17 cellular contexts compared by ENCODE assay signal in genomic region chr4:86092684-86093083, GRCh38.
DNase-seq lines count a peak whose midpoint lies in the region; ATAC-seq and TF ChIP-seq lines count a peak whose summit lies in the region.
"Had no signal": no experiment of that assay in that cellular context is flagged by ENCODE, and none has a peak within 500 bp of the region (broad histone marks: within the 10 kb centered on the region; RNA-seq: fewer than 3 reads in every experiment).

No MANE protein-coding gene starts in this region.

- H3K9me3 ChIP-seq in PC-3 (ENCODE audit: low read length) (no peaks in the 10 kb centered on the region), osteoblast (ENCODE audit: low read depth, low read length) (no peaks in the 10 kb centered on the region)
- H3K9me3 ChIP-seq: tibial artery had no signal

- H4K20me1 ChIP-seq in PC-3 (ENCODE audit: low read length) (no peaks in the 10 kb centered on the region), osteoblast (ENCODE audit: insufficient read depth, low read length) (no peaks in the 10 kb centered on the region)

- H3K4me1 ChIP-seq in PC-3 (ENCODE audit: insufficient read depth, low read length) (peaks cover 11% of the 10 kb centered on the region), osteoblast (ENCODE audit: insufficient read depth, low read length) (peaks cover 4% of the 10 kb centered on the region)
- H3K4me1 ChIP-seq: tibial artery had no signal

- H3K27ac ChIP-seq in PC-3 (ENCODE audit: low read length), result peak overlapping the region; percentile 38
- peak overlapping the region; percentile 52 for H3K27ac ChIP-seq in osteoblast (ENCODE audit: low read depth, low read length)
- H3K27ac ChIP-seq: cardiac muscle cell, HL-60, tibial artery had no signal

- H3K27me3 ChIP-seq in PC-3 (ENCODE audit: low read length), result no peaks in the 10 kb centered on the region
- H3K27me3 ChIP-seq in osteoblast (ENCODE audit: insufficient read depth, low read length), result no peaks in the 10 kb centered on the region
- H3K27me3 ChIP-seq: cardiac muscle cell, tibial artery had no signal

- TF ChIP-seq CTCF in PC-3 (conservative IDR thresholded peaks at IDR 0.05; ENCODE audit: low read depth, low read length), result no peak
- no peak for TF ChIP-seq CTCF in epithelial cell of esophagus (IDR thresholded peaks at IDR 0.05; ENCODE audit: insufficient read depth, low read depth, low read length, missing control alignments)
- no peak for TF ChIP-seq CTCF in osteoblast (IDR thresholded peaks at IDR 0.05; ENCODE audit: extremely low read depth, low read depth, low read length)

- POLR2A ChIA-PET in PC-3 (lab: Charles Lee; ENCODE audit: unreplicated experiment), result no interaction called here

- ATAC-seq in PC-3 (peak; percentile 85), GM19455 (IDR thresholded peaks at IDR 0.05; ENCODE audit: unreplicated experiment) (no peak)
- ATAC-seq: GM12878, Panc1, T-helper 17 cell had no signal

- H3K9me2 ChIP-seq in PC-3 (replicated peaks; ENCODE audit: low read length), result no peaks in the 10 kb centered on the region

- H3F3A ChIP-seq in PC-3 (ENCODE audit: low read length, unreplicated experiment), result no peaks in the 10 kb centered on the region

- no TSS peak for BruUV-seq in PC-3 (replicated peaks; lab: Mats Ljungman, UMichigan)

- intact Hi-C loops in PC-3 (cut with micrococcal nuclease), result no loop called here

- H3K79me2 ChIP-seq in PC-3 (ENCODE audit: low read length) (no peaks in the 10 kb centered on the region), osteoblast (ENCODE audit: insufficient read depth, low read length) (no peaks in the 10 kb centered on the region)

- no peak overlapping the region for H3K4me3 ChIP-seq in PC-3 (ENCODE audit: low read length)
- no peak overlapping the region for H3K4me3 ChIP-seq in epithelial cell of esophagus (ENCODE audit: low read length)
- H3K4me3 ChIP-seq in osteoblast (ENCODE audit: insufficient read depth, low read length), result no peak overlapping the region
- H3K4me3 ChIP-seq: cardiac muscle cell, GM12878, tibial artery had no signal

- CTCF ChIA-PET in PC-3 (lab: Charles Lee), result no interaction called here

- H3K36me3 ChIP-seq in PC-3 (ENCODE audit: low read depth, low read length), result no peaks in the 10 kb centered on the region
- no peaks in the 10 kb centered on the region for H3K36me3 ChIP-seq in osteoblast (ENCODE audit: insufficient read depth, low read length)
- H3K36me3 ChIP-seq: cardiac muscle cell, tibial artery had no signal

- no peak overlapping the region for H3K9ac ChIP-seq in PC-3 (ENCODE audit: low read length)

- H3K4me2 ChIP-seq in PC-3 (ENCODE audit: low read length) (0 out of 2 replicates have a peak overlapping the region, but pooled peaks have one; percentile 6), osteoblast (ENCODE audit: insufficient read depth, low read length) (no peak overlapping the region)

- H2AFZ ChIP-seq in PC-3 (ENCODE audit: low read length) (no peak overlapping the region), osteoblast (ENCODE audit: low read length) (no peak overlapping the region)

- peak; percentile 71 for DNase-seq in EL
- DNase-seq in PC-3, result peak; percentile 78
- DNase-seq in epithelial cell of esophagus (ENCODE audit: low read depth), result peak; percentile 88
- peak; percentile 46 for DNase-seq in osteoblast (ENCODE audit: insufficient read length, low spot score, missing footprints)
- no peak for DNase-seq in LoVo (ENCODE audit: low spot score)
- no peak for DNase-seq in NCI-H2227 treated with DMSO at 0.1 percent for 48 hours (lab: John Stamatoyannopoulos, UW)
- DNase-seq in OCI-M2 (lab: John Stamatoyannopoulos, UW; ENCODE audit: unreplicated experiment), result no peak
- DNase-seq: activated CD4-positive, alpha-beta T cell treated with anti-CD3 and anti-CD28 coated beads, Interleukin-2, amount 50 U/mL, for 1 hour; mesendoderm; occipital lobe; T-helper 17 cell; tibial artery had no signal

Comparison
In these comparisons a context has a peak if more than half of its experiments do, and no peak if none do; other contexts are left out.
1. DNase-seq: peak in EL (single experiment), PC-3 (single experiment), epithelial cell of esophagus (single experiment) and osteoblast (single experiment); none in LoVo (single experiment), NCI-H2227 treated with DMSO at 0.1 percent for 48 hours (single experiment) and OCI-M2 (single experiment).